In genomic region chr19:17138937-17139598, GRCh38 we compare ENCODE assay signal across 22 cellular contexts.
DNase-seq lines count a peak whose midpoint lies in the region; ATAC-seq and TF ChIP-seq lines count a peak whose summit lies in the region.
"Had no signal": no experiment of that assay in that cellular context is flagged by ENCODE, and none has a peak within 500 bp of the region (broad histone marks: within the 10 kb centered on the region; RNA-seq: fewer than 3 reads in every experiment).

No MANE protein-coding gene starts in this region.

- TF ChIP-seq CTCF in breast epithelium (IDR thresholded peaks at IDR 0.05) (no peak), mammary epithelial cell (conservative IDR thresholded peaks at IDR 0.05 in 1 of 2, IDR thresholded peaks at IDR 0.05 in 1 of 2; ENCODE audit: extremely low read depth in 1 of 2, insufficient read depth in 1 of 2, low read depth in 1 of 2, low read length in 2 of 2) (no peak), heart right ventricle (IDR thresholded peaks at IDR 0.05) (no peak), neutrophil (IDR thresholded peaks at IDR 0.05) (no peak), upper lobe of left lung (IDR thresholded peaks at IDR 0.05) (no peak), GM10248 (IDR thresholded peaks at IDR 0.05; ENCODE audit: control extremely low read depth, extremely low read depth, low read depth, missing control alignments) (no peak)

- BruUV-seq in mammary epithelial cell (replicated peaks; lab: Mats Ljungman, UMichigan) = no TSS peak

- TF ChIP-seq POLR2A in breast epithelium (IDR thresholded peaks at IDR 0.05) (no peak), upper lobe of left lung (IDR thresholded peaks at IDR 0.05) (no peak)

- DNase-seq in breast epithelium (ENCODE audit: low spot score in 2 of 2) (peak in 1 of 2 donors; percentile 41), mammary epithelial cell (no peak), heart right ventricle (peak; percentile 65 to 78), upper lobe of left lung (peak in 1 of 2 donors; percentile 84), GM10248 (ENCODE audit: extremely low spot score) (no peak), DMS79 treated with DMSO at 0.1 percent for 48 hours (lab: John Stamatoyannopoulos, UW) (no peak)
- DNase-seq: 8988T; activated CD4-positive, alpha-beta T cell treated with anti-CD3 and anti-CD28 coated beads for 1 hour; activated CD8-positive, alpha-beta memory T cell treated with anti-CD3 and anti-CD28 coated beads for 24 hours; activated naive CD4-positive, alpha-beta T cell treated with anti-CD3 and anti-CD28 coated beads, Interleukin-2, amount 10 ng/mL, durations not matched to agents 7 days and 5 days; activated T-cell treated with anti-CD3 and anti-CD28 coated beads, Interleukin-2, amount 50 U/mL, for 48 hours; KG1; mesendoderm; naive thymus-derived CD8-positive, alpha-beta T cell; NCI-H1694; NCI-H446; stimulated activated CD4-positive, alpha-beta T cell treated with anti-CD3 and anti-CD28 coated beads, Interleukin-4, amount 100 ng/mL, for 24 hours; uterus had no signal

- H2AFZ ChIP-seq in mammary epithelial cell (ENCODE audit: low read depth, low read length) = no peak overlapping the region
- H2AFZ ChIP-seq: hepatocyte had no signal

- peak in 3 of 4 donors; percentile 48 to 91 (median 52) for TF ChIP-seq EP300 in upper lobe of left lung (IDR thresholded peaks at IDR 0.05)

- 98% methylated on average over 10 of the region's 10 CpGs for WGBS in mammary epithelial cell (ENCODE audit: low coverage, missing lambda C conversion rate)
- 74 to 77% methylated on average over 10 of the region's 10 CpGs for WGBS in heart right ventricle, 2 donors
- WGBS in upper lobe of left lung, 2 donors = 74 to 75% methylated on average over 10 of the region's 10 CpGs

- H3K4me1 ChIP-seq in breast epithelium (peaks cover 7 to 16% of the 10 kb centered on the region in 2 donors), mammary epithelial cell (ENCODE audit: insufficient read depth, low read length) (peaks cover 18% of the 10 kb centered on the region), heart right ventricle (peaks cover 15 to 53% (median 43%) of the 10 kb centered on the region in 9 donors), neutrophil (ENCODE audit: control insufficient read depth in 1 of 2, insufficient read depth in 1 of 2, low read depth in 1 of 2, low read length in 1 of 2) (peaks cover 22 to 29% of the 10 kb centered on the region in 2 experiments), upper lobe of left lung (peaks cover 32 to 59% (median 42%) of the 10 kb centered on the region in 4 donors)

- dilution Hi-C loops in mammary epithelial cell (cut with HindIII; ENCODE audit: low sequenced_read_pairs) = no loop called here

- H3K4me3 ChIP-seq in breast epithelium = no peak overlapping the region
- no peak overlapping the region for H3K4me3 ChIP-seq in mammary epithelial cell (replicated peaks in 1 of 3; ENCODE audit: insufficient read depth in 1 of 3, low read depth in 2 of 3, low read length in 3 of 3)
- no peak overlapping the region for H3K4me3 ChIP-seq in heart right ventricle
- no peak overlapping the region for H3K4me3 ChIP-seq in neutrophil (ENCODE audit: low read depth in 1 of 2, low read length in 1 of 2)
- no peak overlapping the region for H3K4me3 ChIP-seq in upper lobe of left lung
- H3K4me3 ChIP-seq: hepatocyte, uterus had no signal

- no peak overlapping the region for H3K4me2 ChIP-seq in mammary epithelial cell (ENCODE audit: insufficient read depth, low read depth, low read length)
- H3K4me2 ChIP-seq: hepatocyte had no signal

- H3K9ac ChIP-seq in mammary epithelial cell (ENCODE audit: insufficient read depth, low read length) = no peak overlapping the region

- intact Hi-C loops in breast epithelium (cut with DNase I; ENCODE audit: low total_unique reads) (no loop called here), mammary epithelial cell (cut with micrococcal nuclease) (no loop called here), heart right ventricle (cut with DNase I) (loop anchor here in 4 of 10 donors (5.0 to 10.0 kb wide), 3 partner anchors 42 to 62 kb away; partner anchors contain the start of genes HAUS8 (in 2 of the 4) and MYO9B (in 2 of the 4))

- H3K27me3 ChIP-seq in breast epithelium = no peaks in the 10 kb centered on the region
- H3K27me3 ChIP-seq in mammary epithelial cell (ENCODE audit: insufficient read depth, low read length) = no peaks in the 10 kb centered on the region
- no peaks in the 10 kb centered on the region for H3K27me3 ChIP-seq in heart right ventricle
- H3K27me3 ChIP-seq in neutrophil = no peaks in the 10 kb centered on the region
- H3K27me3 ChIP-seq in upper lobe of left lung = no peaks in the 10 kb centered on the region
- H3K27me3 ChIP-seq: hepatocyte, uterus had no signal

- H3K9me3 ChIP-seq in breast epithelium (no peaks in the 10 kb centered on the region), mammary epithelial cell (replicated peaks; ENCODE audit: insufficient read depth, low read length) (no peaks in the 10 kb centered on the region), heart right ventricle (no peaks in the 10 kb centered on the region), neutrophil (no peaks in the 10 kb centered on the region), upper lobe of left lung (no peaks in the 10 kb centered on the region)
- H3K9me3 ChIP-seq: uterus had no signal

- H3K27ac ChIP-seq in breast epithelium (peak overlapping the region; percentile 49 to 52), mammary epithelial cell (ENCODE audit: insufficient read depth, low read depth, low read length) (no peak overlapping the region), heart right ventricle (peak overlapping the region; percentile 56 to 99 (median 75)), neutrophil (peak overlapping the region; percentile 83), upper lobe of left lung (peak overlapping the region; percentile 30 to 88 (median 74))
- H3K27ac ChIP-seq: hepatocyte, uterus had no signal

- no peaks in the 10 kb centered on the region for H3K36me3 ChIP-seq in breast epithelium
- peaks cover 4% of the 10 kb centered on the region for H3K36me3 ChIP-seq in mammary epithelial cell (ENCODE audit: insufficient read depth, low read length)
- H3K36me3 ChIP-seq in heart right ventricle = peaks cover 0 to 20% (median 0%) of the 10 kb centered on the region in 9 donors
- H3K36me3 ChIP-seq in neutrophil = peaks cover 21% of the 10 kb centered on the region
- no peaks in the 10 kb centered on the region for H3K36me3 ChIP-seq in upper lobe of left lung
- H3K36me3 ChIP-seq: uterus had no signal

- POLR2A ChIA-PET in GM10248 (lab: Yijun Ruan, JAX) = no interaction called here

- ATAC-seq in heart right ventricle = peak in 7 of 8 donors; percentile 23 to 75 (median 68)
- ATAC-seq in upper lobe of left lung (ENCODE audit: low FRiP score in 2 of 2) = peak; percentile 5 to 73
- no peak for ATAC-seq in GM18520 (IDR thresholded peaks at IDR 0.05; ENCODE audit: unreplicated experiment)
- ATAC-seq: HCT116; naive thymus-derived CD8-positive, alpha-beta T cell had no signal

- no peaks in the 10 kb centered on the region for H4K20me1 ChIP-seq in mammary epithelial cell (ENCODE audit: insufficient read depth, low read length)

- in situ Hi-C loops in mammary epithelial cell (cut with MboI; ENCODE audit: low sequenced_read_pairs in 2 of 2) = no loop called here

- CTCF ChIA-PET in mammary epithelial cell (lab: Charles Lee; ENCODE audit: low non-redundant PET) (no interaction called here), GM10248 (lab: Yijun Ruan, JAX) (interaction anchor here (1.1 kb wide), 1 partner anchor 58 kb away, joined by 3 read pairs; no protein-coding TSS in a partner anchor)

- peaks cover 47% of the 10 kb centered on the region for H3K79me2 ChIP-seq in mammary epithelial cell (ENCODE audit: insufficient read depth, low read length)

Comparison
In these comparisons a context has a peak if more than half of its experiments do, and no peak if none do; other contexts are left out.
1. DNase-seq: peak in heart right ventricle (2 of 2); none in mammary epithelial cell (single experiment), GM10248 (single experiment) and DMS79 treated with DMSO at 0.1 percent for 48 hours (single experiment).